1 cellular context compared by ENCODE assay signal in the genomic region with DNA sequence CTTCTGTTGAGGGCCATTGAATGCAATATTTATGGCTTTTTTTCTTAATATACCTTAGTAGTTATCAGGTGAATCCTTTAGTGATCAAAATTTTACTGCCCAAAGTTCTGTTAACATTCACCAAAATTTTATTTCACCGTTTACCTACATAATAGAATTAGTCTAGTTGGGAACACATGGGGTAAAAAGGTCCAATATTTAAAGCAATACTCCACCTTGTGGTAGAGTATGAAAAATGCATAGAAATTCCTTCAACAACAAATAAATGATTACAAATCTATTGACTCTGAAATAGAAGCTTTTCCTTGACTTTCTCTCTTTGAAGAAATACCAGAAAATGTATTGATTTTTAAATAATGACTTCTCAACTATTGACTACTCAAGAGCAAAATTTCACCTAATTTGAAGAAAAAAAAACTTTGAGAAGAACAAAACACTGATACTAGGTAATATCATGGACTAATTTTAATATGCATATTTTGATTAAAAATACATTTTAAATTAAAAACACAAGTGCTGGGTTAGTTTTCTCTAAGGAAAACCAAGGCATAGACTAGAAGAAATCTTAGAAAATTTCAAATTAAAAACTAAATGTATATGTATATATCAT.
TF ChIP-seq lines count a peak whose summit lies in the region.

No MANE protein-coding gene starts in this region.

TF ChIP-seq in K562, 482 proteins besides CTCF, POLR2A, EP300 and RAD21:
- no peak for TF ChIP-seq TRIM24 (IDR thresholded peaks at IDR 0.05)
- TF ChIP-seq, protein P1, sequence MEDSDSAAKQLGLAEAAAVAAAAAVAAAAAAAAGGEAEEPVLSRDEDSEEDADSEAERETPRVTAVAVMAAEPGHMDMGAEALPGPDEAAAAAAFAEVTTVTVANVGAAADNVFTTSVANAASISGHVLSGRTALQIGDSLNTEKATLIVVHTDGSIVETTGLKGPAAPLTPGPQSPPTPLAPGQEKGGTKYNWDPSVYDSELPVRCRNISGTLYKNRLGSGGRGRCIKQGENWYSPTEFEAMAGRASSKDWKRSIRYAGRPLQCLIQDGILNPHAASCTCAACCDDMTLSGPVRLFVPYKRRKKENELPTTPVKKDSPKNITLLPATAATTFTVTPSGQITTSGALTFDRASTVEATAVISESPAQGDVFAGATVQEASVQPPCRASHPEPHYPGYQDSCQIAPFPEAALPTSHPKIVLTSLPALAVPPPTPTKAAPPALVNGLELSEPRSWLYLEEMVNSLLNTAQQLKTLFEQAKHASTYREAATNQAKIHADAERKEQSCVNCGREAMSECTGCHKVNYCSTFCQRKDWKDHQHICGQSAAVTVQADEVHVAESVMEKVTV (CRISPR knock-in tag; IDR thresholded peaks at IDR 0.05) = peak; percentile 32; the same call in 1 of the 2 replicates
- TF ChIP-seq L3MBTL2 (IDR thresholded peaks at IDR 0.05) = 0 out of 2 replicates have a peak, but pooled peaks have one; percentile 12
- TF ChIP-seq SMC3 (conservative IDR thresholded peaks at IDR 0.05; ENCODE audit: insufficient read depth, low read depth, low read length) = peak; percentile 28; the same call in 1 of the 2 replicates
